Comparison of ENCODE assay signal across 8 cellular contexts in the genomic region with DNA sequence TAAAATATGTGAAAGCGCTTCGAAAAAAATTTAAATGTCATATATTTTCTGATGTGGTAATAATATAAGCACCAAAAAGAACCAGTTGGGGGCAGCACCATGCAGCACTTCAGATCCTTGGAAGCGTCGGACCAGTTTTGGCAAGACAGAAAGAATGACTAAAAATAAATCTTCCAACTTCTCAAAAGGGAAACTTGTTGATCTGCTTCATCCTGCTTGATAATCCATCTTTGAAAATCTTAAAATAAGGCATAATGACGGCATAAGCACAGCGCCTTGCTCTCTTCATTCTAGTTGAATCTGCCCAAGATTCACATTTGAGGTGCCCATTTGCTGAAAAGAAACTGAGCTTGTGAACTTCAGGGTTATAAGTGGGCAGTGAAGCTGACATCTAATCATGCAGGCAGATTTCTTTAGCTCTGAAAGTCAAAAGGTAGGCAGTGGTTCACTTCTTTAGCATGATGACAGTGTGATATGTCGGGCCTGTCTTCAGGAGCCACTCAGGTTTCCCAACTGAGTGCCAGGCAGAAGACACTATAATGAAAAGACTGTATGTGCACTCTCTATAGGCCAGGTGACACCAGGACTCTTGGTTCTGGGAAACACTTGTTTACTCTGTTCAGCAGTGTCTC. TPM values are rescaled to one million over a fixed set of nuclear protein-coding genes. Genes with fewer than 3 reads are reported as not detected.
A peak's percentile ranks its signal among the peaks of the same experiment; 100 is the strongest.
DNase-seq lines count a peak whose midpoint lies in the region; ATAC-seq and FAIRE-seq lines count a peak whose summit lies in the region.

No MANE protein-coding gene starts in this region.

- peak; percentile 70 for DNase-seq in MV-4-11 (lab: John Stamatoyannopoulos, UW)
- DNase-seq in T-helper 9 cell, result peak; percentile 25
- peak; percentile 39 for DNase-seq in central memory CD4-positive, alpha-beta T cell
- DNase-seq in left colon, result peak; percentile 48 to 76
- DNase-seq in stimulated activated CD4-positive, alpha-beta T cell treated with anti-CD3 and anti-CD28 coated beads, Interleukin-2, amount 100 ng/mL, for 48 hours, result peak; percentile 40 to 46
- no peak for DNase-seq in 8988T

- ATAC-seq in left colon (peak; percentile 64), GM19467 (IDR thresholded peaks at IDR 0.05; ENCODE audit: unreplicated experiment) (no peak)

- intact Hi-C loops in left colon (cut with DNase I, micrococcal nuclease), result loop anchor here in 1 of 2 donors (2.0 to 5.0 kb wide), 2 partner anchors 131 to 212 kb away; a partner anchor contains a TSS

- FAIRE-seq in G401.6 (lab: Jason Lieb, UNC), result peak; percentile 95

RNA-seq across cellular contexts. Expression of a gene that starts 19.8 kb away (rescaled TPM):
- total RNA-seq in left colon, result 10 to 100 TPM; 28.1 to 29.1 TPM

RNA-seq across cellular contexts. Expression of a gene that starts 20.0 kb away (rescaled TPM):
- total RNA-seq in left colon, result 10 to 100 TPM in 1 of 2 donors, 1 to 10 TPM in 1; 9.5 to 12.6 TPM

RNA-seq across cellular contexts. Expression of a gene that starts 33.3 kb away (rescaled TPM):
- 10 to 100 TPM in 1 of 2 donors, 1 to 10 TPM in 1; 3.6 to 11.4 TPM for total RNA-seq in left colon
